In the genomic region with DNA sequence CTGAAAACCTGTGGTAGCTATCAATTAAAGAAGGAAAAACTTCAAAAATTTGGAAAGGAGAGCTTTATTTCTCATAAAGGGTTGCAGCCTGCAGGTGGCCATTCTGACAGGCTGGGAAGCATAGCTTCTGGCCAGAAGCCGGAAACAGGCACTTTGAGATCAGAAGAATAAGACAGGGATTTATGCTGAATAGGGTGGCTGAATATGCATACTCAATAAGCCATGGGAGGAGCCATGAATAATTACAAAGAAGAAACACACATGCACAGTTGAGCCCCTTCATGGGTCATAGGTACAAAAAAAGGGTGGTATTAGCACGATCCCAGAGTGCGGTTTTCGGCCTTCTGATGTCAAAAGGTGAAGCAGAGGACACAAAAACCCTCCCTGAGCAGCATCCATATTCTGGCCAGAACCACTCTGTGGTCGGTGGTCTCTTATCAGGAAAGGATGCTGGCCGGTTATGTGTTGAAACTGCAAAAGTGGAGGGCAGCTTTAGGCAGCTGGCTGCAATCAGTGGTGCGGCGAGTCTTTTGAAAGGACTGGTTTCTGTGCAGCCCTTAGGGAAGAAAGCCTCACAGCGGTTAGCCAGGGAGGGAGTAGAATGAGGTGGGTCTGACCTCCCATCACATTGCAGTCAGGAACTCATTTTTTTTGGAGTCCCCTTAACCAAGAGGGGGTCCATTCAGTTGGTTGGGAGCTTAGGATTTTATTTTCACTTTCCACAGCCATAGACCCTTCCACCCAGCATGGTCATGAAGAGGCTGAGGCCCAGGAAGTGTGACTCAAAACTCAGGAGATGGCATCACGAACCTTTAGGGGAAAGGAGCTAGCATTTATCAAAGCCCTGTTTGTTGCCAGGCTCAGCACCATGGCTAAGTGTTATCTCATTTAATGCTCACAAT, we compare ENCODE assay signal across 34 cellular contexts. TPM values are rescaled to one million over a fixed set of nuclear protein-coding genes. Genes with fewer than 3 reads are reported as not detected.
A peak's percentile ranks its signal among the peaks of the same experiment; 100 is the strongest.
DNase-seq lines count a peak whose midpoint lies in the region; TF ChIP-seq lines count a peak whose summit lies in the region.
"Had no signal": no experiment of that assay in that cellular context is flagged by ENCODE, and none has a peak within 500 bp of the region (broad histone marks: within the 10 kb centered on the region; RNA-seq: fewer than 3 reads in every experiment).

No MANE protein-coding gene starts in this region.

- peaks cover 4% of the 10 kb centered on the region for H4K20me1 ChIP-seq in neural progenitor cell (ENCODE audit: low read depth)
- H4K20me1 ChIP-seq: BLaER1 treated with 17β-estradiol and CSF1 and Interleukin-3, amounts not matched to agents 10 nM and 100 nM had no signal

- H3K4me2 ChIP-seq in neural progenitor cell = peak overlapping the region; percentile 43
- H3K4me2 ChIP-seq: BLaER1 treated with 17β-estradiol and CSF1 and Interleukin-3, amounts not matched to agents 10 nM and 100 nM had no signal

- H3K27me3 ChIP-seq in neural progenitor cell = peaks cover 3% of the 10 kb centered on the region
- H3K27me3 ChIP-seq in BE2C = no peaks in the 10 kb centered on the region
- H3K27me3 ChIP-seq: BLaER1 treated with 17β-estradiol and CSF1 and Interleukin-3, amounts not matched to agents 10 nM and 100 nM; breast epithelium; Peyer's patch had no signal

- H3K4me1 Mint-ChIP-seq in neural progenitor cell = peaks cover 58% of the 10 kb centered on the region
- H3K4me1 Mint-ChIP-seq: activated naive CD4-positive, alpha-beta T cell treated with anti-CD3 and anti-CD28 coated beads, Interleukin-2, amount 10 ng/mL, durations not matched to agents 7 days and 5 days; natural killer cell had no signal

- H3K4me3 ChIP-seq in NB4 (ENCODE audit: low read depth, low read length) (peak overlapping the region; percentile 12), neural progenitor cell (no peak overlapping the region), BE2C (ENCODE audit: low read depth, low read length) (no peak overlapping the region)
- H3K4me3 ChIP-seq: BLaER1 treated with 17β-estradiol and CSF1 and Interleukin-3, amounts not matched to agents 10 nM and 100 nM; breast epithelium; heart left ventricle; Peyer's patch; SK-N-MC; transverse colon had no signal

- DNase-seq in ELF-1 (ENCODE audit: low read depth, low spot score) (peak; percentile 50), NB4 (ENCODE audit: low read depth) (peak; percentile 78), SW480 (ENCODE audit: low spot score) (peak; percentile 76), neural progenitor cell (ENCODE audit: low spot score) (peak; percentile 54), HUDEP-2 (lab: John Stamatoyannopoulos, UW; ENCODE audit: unreplicated experiment in 76 of 76) (no peak), NCI-H128 (lab: John Stamatoyannopoulos, UW; ENCODE audit: unreplicated experiment) (no peak), BE2C (no peak), NK-92 (lab: John Stamatoyannopoulos, UW; ENCODE audit: unreplicated experiment) (no peak)
- DNase-seq: activated CD4-positive, alpha-beta T cell treated with anti-CD3 and anti-CD28 coated beads for 4 hours; activated naive CD4-positive, alpha-beta T cell treated with anti-CD3 and anti-CD28 coated beads, Interleukin-2, amount 10 ng/mL, durations not matched to agents 7 days and 5 days; amygdala; DMS53; effector memory CD4-positive, alpha-beta T cell; heart left ventricle; KG1; MM.1S; natural killer cell; NCI-H1436 treated with DMSO at 0.1 percent for 48 hours; NCI-H2171; NCI-H524 treated with DMSO at 0.1 percent for 48 hours; Peyer's patch; retina; small intestine; stimulated activated CD4-positive, alpha-beta T cell treated with anti-CD3 and anti-CD28 coated beads, Interleukin-1b, Interleukin-23, amount 100 ng/mL, for 48 hours; stimulated activated CD8-positive, alpha-beta memory T cell treated with anti-CD3 and anti-CD28 coated beads, Interleukin-4, amount 100 ng/mL, for 48 hours; T-helper 2 cell; transverse colon had no signal

- no peaks in the 10 kb centered on the region for H3K79me2 ChIP-seq in neural progenitor cell (ENCODE audit: low read depth)

- H3K36me3 ChIP-seq in neural progenitor cell (no peaks in the 10 kb centered on the region), BE2C (no peaks in the 10 kb centered on the region)
- H3K36me3 ChIP-seq: BLaER1 treated with 17β-estradiol and CSF1 and Interleukin-3, amounts not matched to agents 10 nM and 100 nM; breast epithelium; heart left ventricle; Peyer's patch; transverse colon had no signal

- H3K27ac Mint-ChIP-seq in neural progenitor cell = peak overlapping the region; percentile 100
- H3K27ac Mint-ChIP-seq: activated naive CD4-positive, alpha-beta T cell treated with anti-CD3 and anti-CD28 coated beads, Interleukin-2, amount 10 ng/mL, durations not matched to agents 7 days and 5 days; natural killer cell had no signal

- H3K9ac ChIP-seq in neural progenitor cell = no peak overlapping the region
- H3K9ac ChIP-seq: BLaER1 treated with 17β-estradiol and CSF1 and Interleukin-3, amounts not matched to agents 10 nM and 100 nM had no signal

- peaks cover 28% of the 10 kb centered on the region for H3K4me1 ChIP-seq in neural progenitor cell
- H3K4me1 ChIP-seq in BE2C = no peaks in the 10 kb centered on the region
- H3K4me1 ChIP-seq: breast epithelium, heart left ventricle, Peyer's patch, transverse colon had no signal

- no peaks in the 10 kb centered on the region for H3K9me3 Mint-ChIP-seq in neural progenitor cell
- H3K9me3 Mint-ChIP-seq: activated naive CD4-positive, alpha-beta T cell treated with anti-CD3 and anti-CD28 coated beads, Interleukin-2, amount 10 ng/mL, durations not matched to agents 7 days and 5 days; natural killer cell had no signal

- no peak overlapping the region for H3K27ac ChIP-seq in neural progenitor cell
- H3K27ac ChIP-seq: BLaER1 treated with 17β-estradiol and CSF1 and Interleukin-3, amounts not matched to agents 10 nM and 100 nM; breast epithelium; heart left ventricle; Peyer's patch; SK-N-MC; transverse colon had no signal

- H3K27me3 Mint-ChIP-seq in neural progenitor cell (ENCODE audit: insufficient read depth, low read depth) = peaks cover 12% of the 10 kb centered on the region

- peak overlapping the region; percentile 27 for H3K4me3 Mint-ChIP-seq in neural progenitor cell
- H3K4me3 Mint-ChIP-seq: activated naive CD4-positive, alpha-beta T cell treated with anti-CD3 and anti-CD28 coated beads, Interleukin-2, amount 10 ng/mL, durations not matched to agents 7 days and 5 days; natural killer cell had no signal

- no peak for TF ChIP-seq POLR2A in NB4 (IDR thresholded peaks at IDR 0.05; ENCODE audit: extremely low read depth, insufficient read length)

- TF ChIP-seq CTCF in NB4 (IDR thresholded peaks at IDR 0.05; ENCODE audit: low read depth, low read length) (no peak), neural progenitor cell (IDR thresholded peaks at IDR 0.05) (no peak), BE2C (IDR thresholded peaks at IDR 0.05; ENCODE audit: low read depth, low read length) (no peak)

- H2AFZ ChIP-seq in neural progenitor cell (replicated peaks) = no peak overlapping the region

- no peaks in the 10 kb centered on the region for H3K9me3 ChIP-seq in neural progenitor cell (ENCODE audit: low read depth)
- H3K9me3 ChIP-seq in BE2C = no peaks in the 10 kb centered on the region
- H3K9me3 ChIP-seq: BLaER1 treated with 17β-estradiol and CSF1 and Interleukin-3, amounts not matched to agents 10 nM and 100 nM; breast epithelium; heart left ventricle; Peyer's patch; transverse colon had no signal

- H3K36me3 Mint-ChIP-seq in neural progenitor cell = no peaks in the 10 kb centered on the region
- H3K36me3 Mint-ChIP-seq: activated naive CD4-positive, alpha-beta T cell treated with anti-CD3 and anti-CD28 coated beads, Interleukin-2, amount 10 ng/mL, durations not matched to agents 7 days and 5 days; natural killer cell had no signal

- peaks cover 19% of the 10 kb centered on the region for H3F3A ChIP-seq in neural progenitor cell (ENCODE audit: low read depth)

RNA-seq across cellular contexts. Expression of gene CCDC174, which starts 34.7 kb away (rescaled TPM):
- 13.0 and 15.6 TPM in 2 replicates for total RNA-seq in neural progenitor cell (ENCODE audit: low replicate concordance)
- polyA plus RNA-seq in BE2C (2012; ENCODE audit: insufficient read depth, insufficient read length, low read depth) = 16.8 TPM

RNA-seq across cellular contexts. Expression of gene C3orf20, which starts 58.1 kb away (rescaled TPM):
- not detected in 2 replicates for total RNA-seq in neural progenitor cell (ENCODE audit: low replicate concordance)
- not detected for polyA plus RNA-seq in BE2C (2012; ENCODE audit: insufficient read depth, insufficient read length, low read depth)
- total RNA-seq: epithelial cell of proximal tubule, HT-29, lower leg skin, osteocyte, Peyer's patch, transverse colon had no signal
- polyA plus RNA-seq: heart left ventricle had no signal

Comparison
In these comparisons a context has a peak if more than half of its experiments do, and no peak if none do; other contexts are left out.
1. DNase-seq: peak in ELF-1 (single experiment), NB4 (single experiment), SW480 (single experiment) and neural progenitor cell (single experiment); none in HUDEP-2 (0 of 76), NCI-H128 (single experiment), BE2C (single experiment) and NK-92 (single experiment).